Comparison of ENCODE assay signal across 24 cellular contexts in genomic region chr9:88481933-88482332, GRCh38. TPM values are rescaled to one million over a fixed set of nuclear protein-coding genes. Genes with fewer than 3 reads are reported as not detected.
DNase-seq lines count a peak whose midpoint lies in the region; ATAC-seq and TF ChIP-seq lines count a peak whose summit lies in the region.
"Had no signal": no experiment of that assay in that cellular context is flagged by ENCODE, and none has a peak within 500 bp of the region (broad histone marks: within the 10 kb centered on the region; RNA-seq: fewer than 3 reads in every experiment).

No MANE protein-coding gene starts in this region.

- ATAC-seq in HCT116 = peak; percentile 68; the same call in 1 of the 2 replicates
- ATAC-seq: activated CD4-positive, alpha-beta T cell treated with anti-CD3 and anti-CD28 coated beads for 36 hours; naive thymus-derived CD4-positive, alpha-beta T cell had no signal

- H3K9me3 ChIP-seq in HCT116 (ENCODE audit: control insufficient read depth in 1 of 2, insufficient read depth in 1 of 2, low read depth in 1 of 2, low read length in 2 of 2) = no peaks in the 10 kb centered on the region
- H3K9me3 ChIP-seq: adrenal gland had no signal

- H3K9me2 ChIP-seq in HCT116 (ENCODE audit: insufficient read depth) = no peaks in the 10 kb centered on the region

- no peaks in the 10 kb centered on the region for H3K27me3 ChIP-seq in HCT116 (ENCODE audit: insufficient read depth, low read length)
- H3K27me3 ChIP-seq: adrenal gland had no signal

- H3K27ac Mint-ChIP-seq in mesothelial cell of epicardium = peak overlapping the region; percentile 60
- H3K27ac Mint-ChIP-seq: activated CD4-positive, alpha-beta T cell treated with anti-CD3 and anti-CD28 coated beads for 36 hours; activated T-cell treated with anti-CD3 and anti-CD28 coated beads, Interleukin-2, amount 50 U/mL, for 24 hours; memory B cell had no signal

- H3K4me1 Mint-ChIP-seq in mesothelial cell of epicardium = peaks cover 8% of the 10 kb centered on the region
- H3K4me1 Mint-ChIP-seq: memory B cell had no signal

- no peaks in the 10 kb centered on the region for H3K36me3 ChIP-seq in HCT116 (ENCODE audit: control insufficient read depth in 1 of 2, insufficient read depth in 2 of 2, low read length in 2 of 2)
- H3K36me3 ChIP-seq: adrenal gland had no signal

- no peak overlapping the region for H3K9ac ChIP-seq in HCT116 (ENCODE audit: low read length)
- H3K9ac ChIP-seq: parathyroid adenoma had no signal

- DNase-seq in HCT116 (ENCODE audit: low read depth, low spot score) (no peak), choroid plexus epithelial cell (ENCODE audit: low read depth) (no peak), mesothelial cell of epicardium (ENCODE audit: low spot score in 2 of 2, unreplicated experiment in 2 of 2) (no peak), superior temporal gyrus (ENCODE audit: extremely low spot score) (peak; percentile 77), NCI-H1436 (lab: John Stamatoyannopoulos, UW) (no peak), dermis blood vessel endothelial cell (no peak), DMS79 (lab: John Stamatoyannopoulos, UW) (no peak)
- DNase-seq: activated CD4-positive, alpha-beta T cell treated with anti-CD3 and anti-CD28 coated beads for 36 hours; activated CD8-positive, alpha-beta memory T cell treated with anti-CD3 and anti-CD28 coated beads for 24 hours; activated naive CD4-positive, alpha-beta T cell; activated T-cell treated with anti-CD3 and anti-CD28 coated beads, Interleukin-2, amount 50 U/mL, for 24 hours; adrenal gland; COR-L47; DND-41; naive thymus-derived CD4-positive, alpha-beta T cell; NCI-H510A treated with DMSO at 0.1 percent for 48 hours; PC-9; SHP77; T-helper 1 cell had no signal

- no peak overlapping the region for H3K4me2 ChIP-seq in HCT116 (ENCODE audit: low read length)
- H3K4me2 ChIP-seq: PC-9 had no signal

- no peak overlapping the region for H3K4me3 Mint-ChIP-seq in mesothelial cell of epicardium
- H3K4me3 Mint-ChIP-seq: activated CD4-positive, alpha-beta T cell treated with anti-CD3 and anti-CD28 coated beads for 36 hours; activated T-cell treated with anti-CD3 and anti-CD28 coated beads, Interleukin-2, amount 50 U/mL, for 24 hours; memory B cell; naive thymus-derived CD4-positive, alpha-beta T cell had no signal

- no peaks in the 10 kb centered on the region; the same call in 1 of the 2 replicates for H3K79me2 ChIP-seq in HCT116 (ENCODE audit: insufficient read depth, low read length)
- H3K79me2 ChIP-seq: parathyroid adenoma had no signal

- H3K9me3 Mint-ChIP-seq in mesothelial cell of epicardium = no peaks in the 10 kb centered on the region
- H3K9me3 Mint-ChIP-seq: activated T-cell treated with anti-CD3 and anti-CD28 coated beads, Interleukin-2, amount 50 U/mL, for 24 hours; memory B cell; naive thymus-derived CD4-positive, alpha-beta T cell had no signal

- peaks cover 31% of the 10 kb centered on the region for H3K36me3 Mint-ChIP-seq in mesothelial cell of epicardium

- intact Hi-C loops in HCT116 (cut with micrococcal nuclease) = no loop called here

- no peak for TF ChIP-seq POLR2A in HCT116 (IDR thresholded peaks at IDR 0.05; ENCODE audit: borderline replicate concordance, extremely low read depth, insufficient read depth, insufficient read length)

- H3K4me3 ChIP-seq in HCT116 (replicated peaks in 1 of 2; ENCODE audit: low read depth in 1 of 2, low read length in 2 of 2) (no peak overlapping the region), choroid plexus epithelial cell (ENCODE audit: low read depth, low read length) (no peak overlapping the region)
- H3K4me3 ChIP-seq: adrenal gland, PC-9 had no signal

- no peak overlapping the region for H3K27ac ChIP-seq in HCT116 (ENCODE audit: low read depth, low read length)
- H3K27ac ChIP-seq: adrenal gland, epithelial cell of prostate, parathyroid adenoma, PC-9 had no signal

- H4K20me1 ChIP-seq in HCT116 (ENCODE audit: insufficient read depth) = no peaks in the 10 kb centered on the region

- RAD21 ChIA-PET in HCT116 (lab: Charles Lee; ENCODE audit: low non-redundant PET in 1 of 2, low total read pairs in 2 of 2, uncharacterized antibody in 2 of 2, unreplicated experiment in 2 of 2) = no interaction called here

- H3K27me3 Mint-ChIP-seq in mesothelial cell of epicardium (ENCODE audit: low read depth) = no peaks in the 10 kb centered on the region
- H3K27me3 Mint-ChIP-seq: activated CD4-positive, alpha-beta T cell treated with anti-CD3 and anti-CD28 coated beads for 36 hours; activated T-cell treated with anti-CD3 and anti-CD28 coated beads, Interleukin-2, amount 50 U/mL, for 24 hours; memory B cell; naive thymus-derived CD4-positive, alpha-beta T cell had no signal

- H3K4me1 ChIP-seq in HCT116 (ENCODE audit: control insufficient read depth in 1 of 2, insufficient read depth in 2 of 2, low read length in 2 of 2) = no peaks in the 10 kb centered on the region
- H3K4me1 ChIP-seq: adrenal gland, parathyroid adenoma had no signal

- no TSS peak for BruUV-seq in HCT116 (replicated peaks; lab: Mats Ljungman, UMichigan)

- POLR2A ChIA-PET in HCT116 (lab: Charles Lee) = no interaction called here

- no peak overlapping the region for H2AFZ ChIP-seq in HCT116 (ENCODE audit: low read depth, low read length, poor library complexity, severe bottlenecking)
- H2AFZ ChIP-seq: parathyroid adenoma, PC-9 had no signal

- TF ChIP-seq RAD21 in HCT116 (IDR thresholded peaks at IDR 0.05; ENCODE audit: low read depth) = 0 out of 2 replicates have a peak, but pooled peaks have one; percentile 8

- TF ChIP-seq CTCF in HCT116 (IDR thresholded peaks at IDR 0.05 in 2 of 3, conservative IDR thresholded peaks at IDR 0.05 in 1 of 3; ENCODE audit: borderline replicate concordance in 1 of 3, insufficient read depth in 1 of 3, low read depth in 2 of 3, low read length in 2 of 3) = no peak
- TF ChIP-seq CTCF in choroid plexus epithelial cell (conservative IDR thresholded peaks at IDR 0.05; ENCODE audit: low read depth, low read length) = peak; percentile 4
- no peak for TF ChIP-seq CTCF in mesothelial cell of epicardium (IDR thresholded peaks at IDR 0.05; ENCODE audit: unreplicated experiment)

- CTCF ChIA-PET in HCT116 (lab: Charles Lee) = no interaction called here

TF ChIP-seq in HCT116, 20 proteins besides CTCF, POLR2A, EP300 and RAD21 (continues in another document):
- TF ChIP-seq TCF7L2 (IDR thresholded peaks at IDR 0.05; ENCODE audit: borderline replicate concordance, extremely low read depth, insufficient read depth, insufficient read length) = no peak
- no peak for TF ChIP-seq EGR1 (IDR thresholded peaks at IDR 0.05; ENCODE audit: low read depth)
- no peak for TF ChIP-seq ZFX (IDR thresholded peaks at IDR 0.05)
- no peak for TF ChIP-seq EZH2phosphoT487 (IDR thresholded peaks at IDR 0.05; ENCODE audit: borderline replicate concordance)
- no peak for TF ChIP-seq SRF (IDR thresholded peaks at IDR 0.05; ENCODE audit: low read depth)
- TF ChIP-seq JUND (IDR thresholded peaks at IDR 0.05) = no peak
- no peak for TF ChIP-seq ZBTB33 (IDR thresholded peaks at IDR 0.05; ENCODE audit: extremely low read depth, insufficient replicate concordance, low read length)
- TF ChIP-seq SIN3A (IDR thresholded peaks at IDR 0.05; ENCODE audit: low read depth) = no peak
- TF ChIP-seq POLR2AphosphoS5 (IDR thresholded peaks at IDR 0.05; ENCODE audit: low read depth, low read length) = no peak
- no peak for TF ChIP-seq ZNF274 (IDR thresholded peaks at IDR 0.05; ENCODE audit: low read depth, low read length)
- no peak for TF ChIP-seq EZH2 (IDR thresholded peaks at IDR 0.05)
- TF ChIP-seq ELF1 (IDR thresholded peaks at IDR 0.05; ENCODE audit: borderline replicate concordance, low read depth) = no peak
- no peak for TF ChIP-seq REST (IDR thresholded peaks at IDR 0.05; ENCODE audit: low read depth)
- no peak for TF ChIP-seq SP1 (IDR thresholded peaks at IDR 0.05; ENCODE audit: low read depth)

RNA-seq across cellular contexts. Expression of gene NXNL2, which starts 53.0 kb away (rescaled TPM):
- total RNA-seq in HCT116 (2021; ENCODE audit: unreplicated experiment) = 0.86 TPM
- polyA plus RNA-seq in HCT116 (2012) = 0.77 and 1.0 TPM in 2 replicates
- total RNA-seq in mesothelial cell of epicardium = 2.0 to 2.6 TPM (median 2.2 TPM) in 3 replicates
- 0.28 TPM in 1 of 2 replicates, not detected in the other for total RNA-seq in dermis blood vessel endothelial cell
- total RNA-seq: activated CD4-positive, alpha-beta T cell treated with anti-CD3 and anti-CD28 coated beads for 36 hours; cardiac septum; naive thymus-derived CD4-positive, alpha-beta T cell; subcutaneous adipose tissue had no signal
- polyA plus RNA-seq: naive thymus-derived CD4-positive, alpha-beta T cell had no signal
